Comparison of ENCODE assay signal across 1 cellular context in the genomic region with DNA sequence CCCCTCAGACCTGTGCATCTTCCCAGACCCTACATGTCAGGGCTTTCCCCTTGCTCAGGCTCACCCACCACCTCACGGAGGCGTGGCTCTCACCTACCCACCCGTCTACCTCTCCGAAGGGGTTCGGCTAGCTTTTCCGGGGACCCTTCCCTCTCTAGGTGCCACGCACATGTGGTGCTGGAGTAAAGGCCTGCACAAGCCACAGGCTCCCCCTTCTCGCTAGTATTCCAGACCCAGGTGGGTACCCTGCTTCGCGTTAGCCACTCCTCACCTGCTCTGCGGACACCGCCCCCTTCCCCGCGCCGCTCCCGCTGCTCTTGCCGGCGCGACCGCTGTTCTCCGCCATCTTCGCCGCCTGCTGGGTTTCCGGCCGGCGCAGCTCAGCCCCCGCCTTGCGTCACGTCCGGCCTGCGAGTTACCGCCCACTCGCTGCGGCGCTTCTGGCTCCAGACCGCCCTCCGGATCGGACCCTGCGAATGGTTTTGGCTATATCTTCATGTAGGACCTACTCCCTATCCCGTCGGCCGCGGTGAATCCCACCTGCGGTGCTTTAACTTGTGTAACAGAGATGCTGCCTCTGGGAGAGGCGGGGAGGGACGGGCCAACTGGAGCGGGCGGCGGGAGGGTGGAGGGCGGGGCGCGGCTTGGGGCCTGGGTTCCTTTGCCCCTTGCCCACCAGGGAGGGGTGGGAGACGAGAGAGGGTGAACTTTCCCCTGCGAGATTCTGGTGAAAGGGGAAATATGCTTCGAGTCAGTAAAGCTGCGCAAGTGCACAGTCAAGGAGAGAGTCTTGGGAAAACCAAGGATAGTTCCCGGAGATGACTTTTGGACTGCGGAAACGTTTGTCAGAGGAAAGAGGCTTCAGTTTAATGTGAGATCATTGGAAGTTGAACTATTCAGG.
A peak's percentile ranks its signal among the peaks of the same experiment; 100 is the strongest.
TF ChIP-seq lines count a peak whose summit lies in the region.

A gene with protein sequence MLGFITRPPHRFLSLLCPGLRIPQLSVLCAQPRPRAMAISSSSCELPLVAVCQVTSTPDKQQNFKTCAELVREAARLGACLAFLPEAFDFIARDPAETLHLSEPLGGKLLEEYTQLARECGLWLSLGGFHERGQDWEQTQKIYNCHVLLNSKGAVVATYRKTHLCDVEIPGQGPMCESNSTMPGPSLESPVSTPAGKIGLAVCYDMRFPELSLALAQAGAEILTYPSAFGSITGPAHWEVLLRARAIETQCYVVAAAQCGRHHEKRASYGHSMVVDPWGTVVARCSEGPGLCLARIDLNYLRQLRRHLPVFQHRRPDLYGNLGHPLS (plus strand): TSS at position 425 of the 901 bp plus-strand sequence. CDS start 72 bp downstream, at position 497.
A gene with protein sequence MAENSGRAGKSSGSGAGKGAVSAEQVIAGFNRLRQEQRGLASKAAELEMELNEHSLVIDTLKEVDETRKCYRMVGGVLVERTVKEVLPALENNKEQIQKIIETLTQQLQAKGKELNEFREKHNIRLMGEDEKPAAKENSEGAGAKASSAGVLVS (minus strand): TSS at position 357 of the 901 bp plus-strand sequence. CDS start 11 bp downstream, at position 346.

TF ChIP-seq in K562, 482 proteins besides CTCF, POLR2A, EP300 and RAD21 (continued from another document and continues in another):
- TF ChIP-seq RBM25 (IDR thresholded peaks at IDR 0.05; ENCODE audit: low read depth, low read length, severe bottlenecking): no peak
- TF ChIP-seq CREB1 (IDR thresholded peaks at IDR 0.05): peak; percentile 91
- peak; percentile 94 for TF ChIP-seq CREB1 (CRISPR knock-in tag; IDR thresholded peaks at IDR 0.05)
- peak; percentile 83 for TF ChIP-seq CCNT2 (IDR thresholded peaks at IDR 0.05; ENCODE audit: borderline replicate concordance, extremely low read depth, insufficient read length, low read depth, low read length)
- TF ChIP-seq NR2C1 (IDR thresholded peaks at IDR 0.05): no peak
- TF ChIP-seq NR2C1 (tag; IDR thresholded peaks at IDR 0.05): no peak
- TF ChIP-seq GTF2A2 (tag; IDR thresholded peaks at IDR 0.05): no peak
- TF ChIP-seq ZNF444 (CRISPR knock-in tag; IDR thresholded peaks at IDR 0.05): no peak
- no peak for TF ChIP-seq YBX1 (IDR thresholded peaks at IDR 0.05)
- TF ChIP-seq, protein P1, sequence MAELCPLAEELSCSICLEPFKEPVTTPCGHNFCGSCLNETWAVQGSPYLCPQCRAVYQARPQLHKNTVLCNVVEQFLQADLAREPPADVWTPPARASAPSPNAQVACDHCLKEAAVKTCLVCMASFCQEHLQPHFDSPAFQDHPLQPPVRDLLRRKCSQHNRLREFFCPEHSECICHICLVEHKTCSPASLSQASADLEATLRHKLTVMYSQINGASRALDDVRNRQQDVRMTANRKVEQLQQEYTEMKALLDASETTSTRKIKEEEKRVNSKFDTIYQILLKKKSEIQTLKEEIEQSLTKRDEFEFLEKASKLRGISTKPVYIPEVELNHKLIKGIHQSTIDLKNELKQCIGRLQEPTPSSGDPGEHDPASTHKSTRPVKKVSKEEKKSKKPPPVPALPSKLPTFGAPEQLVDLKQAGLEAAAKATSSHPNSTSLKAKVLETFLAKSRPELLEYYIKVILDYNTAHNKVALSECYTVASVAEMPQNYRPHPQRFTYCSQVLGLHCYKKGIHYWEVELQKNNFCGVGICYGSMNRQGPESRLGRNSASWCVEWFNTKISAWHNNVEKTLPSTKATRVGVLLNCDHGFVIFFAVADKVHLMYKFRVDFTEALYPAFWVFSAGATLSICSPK (IDR thresholded peaks at IDR 0.05; ENCODE audit: borderline replicate concordance): no peak
- TF ChIP-seq, protein P2, sequence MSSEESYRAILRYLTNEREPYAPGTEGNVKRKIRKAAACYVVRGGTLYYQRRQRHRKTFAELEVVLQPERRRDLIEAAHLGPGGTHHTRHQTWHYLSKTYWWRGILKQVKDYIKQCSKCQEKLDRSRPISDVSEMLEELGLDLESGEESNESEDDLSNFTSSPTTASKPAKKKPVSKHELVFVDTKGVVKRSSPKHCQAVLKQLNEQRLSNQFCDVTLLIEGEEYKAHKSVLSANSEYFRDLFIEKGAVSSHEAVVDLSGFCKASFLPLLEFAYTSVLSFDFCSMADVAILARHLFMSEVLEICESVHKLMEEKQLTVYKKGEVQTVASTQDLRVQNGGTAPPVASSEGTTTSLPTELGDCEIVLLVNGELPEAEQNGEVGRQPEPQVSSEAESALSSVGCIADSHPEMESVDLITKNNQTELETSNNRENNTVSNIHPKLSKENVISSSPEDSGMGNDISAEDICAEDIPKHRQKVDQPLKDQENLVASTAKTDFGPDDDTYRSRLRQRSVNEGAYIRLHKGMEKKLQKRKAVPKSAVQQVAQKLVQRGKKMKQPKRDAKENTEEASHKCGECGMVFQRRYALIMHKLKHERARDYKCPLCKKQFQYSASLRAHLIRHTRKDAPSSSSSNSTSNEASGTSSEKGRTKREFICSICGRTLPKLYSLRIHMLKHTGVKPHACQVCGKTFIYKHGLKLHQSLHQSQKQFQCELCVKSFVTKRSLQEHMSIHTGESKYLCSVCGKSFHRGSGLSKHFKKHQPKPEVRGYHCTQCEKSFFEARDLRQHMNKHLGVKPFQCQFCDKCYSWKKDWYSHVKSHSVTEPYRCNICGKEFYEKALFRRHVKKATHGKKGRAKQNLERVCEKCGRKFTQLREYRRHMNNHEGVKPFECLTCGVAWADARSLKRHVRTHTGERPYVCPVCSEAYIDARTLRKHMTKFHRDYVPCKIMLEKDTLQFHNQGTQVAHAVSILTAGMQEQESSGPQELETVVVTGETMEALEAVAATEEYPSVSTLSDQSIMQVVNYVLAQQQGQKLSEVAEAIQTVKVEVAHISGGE (CRISPR knock-in tag; IDR thresholded peaks at IDR 0.05): peak in 1 of 3 experiments; percentile 84; a peak in 3 of 6 replicates
- TF ChIP-seq, protein P3, sequence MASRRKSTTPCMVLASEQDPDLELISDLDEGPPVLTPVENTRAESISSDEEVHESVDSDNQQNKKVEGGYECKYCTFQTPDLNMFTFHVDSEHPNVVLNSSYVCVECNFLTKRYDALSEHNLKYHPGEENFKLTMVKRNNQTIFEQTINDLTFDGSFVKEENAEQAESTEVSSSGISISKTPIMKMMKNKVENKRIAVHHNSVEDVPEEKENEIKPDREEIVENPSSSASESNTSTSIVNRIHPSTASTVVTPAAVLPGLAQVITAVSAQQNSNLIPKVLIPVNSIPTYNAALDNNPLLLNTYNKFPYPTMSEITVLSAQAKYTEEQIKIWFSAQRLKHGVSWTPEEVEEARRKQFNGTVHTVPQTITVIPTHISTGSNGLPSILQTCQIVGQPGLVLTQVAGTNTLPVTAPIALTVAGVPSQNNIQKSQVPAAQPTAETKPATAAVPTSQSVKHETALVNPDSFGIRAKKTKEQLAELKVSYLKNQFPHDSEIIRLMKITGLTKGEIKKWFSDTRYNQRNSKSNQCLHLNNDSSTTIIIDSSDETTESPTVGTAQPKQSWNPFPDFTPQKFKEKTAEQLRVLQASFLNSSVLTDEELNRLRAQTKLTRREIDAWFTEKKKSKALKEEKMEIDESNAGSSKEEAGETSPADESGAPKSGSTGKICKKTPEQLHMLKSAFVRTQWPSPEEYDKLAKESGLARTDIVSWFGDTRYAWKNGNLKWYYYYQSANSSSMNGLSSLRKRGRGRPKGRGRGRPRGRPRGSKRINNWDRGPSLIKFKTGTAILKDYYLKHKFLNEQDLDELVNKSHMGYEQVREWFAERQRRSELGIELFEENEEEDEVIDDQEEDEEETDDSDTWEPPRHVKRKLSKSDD (conservative IDR thresholded peaks at IDR 0.05; ENCODE audit: low read length): 0 out of 2 replicates have a peak, but pooled peaks have one; percentile 61
- no peak; the same call in 1 of the 2 replicates for TF ChIP-seq L3MBTL2 (IDR thresholded peaks at IDR 0.05)
- no peak for TF ChIP-seq FOXA1 (IDR thresholded peaks at IDR 0.05; ENCODE audit: borderline replicate concordance)
- peak; percentile 64; the same call in 1 of the 2 replicates for TF ChIP-seq GTF2F1 (IDR thresholded peaks at IDR 0.05; ENCODE audit: low read depth, low read length)
- no peak for TF ChIP-seq STAT5B (CRISPR knock-in tag; IDR thresholded peaks at IDR 0.05)
- no peak for TF ChIP-seq SREBF2 (CRISPR knock-in tag; IDR thresholded peaks at IDR 0.05)
- TF ChIP-seq, protein P4, sequence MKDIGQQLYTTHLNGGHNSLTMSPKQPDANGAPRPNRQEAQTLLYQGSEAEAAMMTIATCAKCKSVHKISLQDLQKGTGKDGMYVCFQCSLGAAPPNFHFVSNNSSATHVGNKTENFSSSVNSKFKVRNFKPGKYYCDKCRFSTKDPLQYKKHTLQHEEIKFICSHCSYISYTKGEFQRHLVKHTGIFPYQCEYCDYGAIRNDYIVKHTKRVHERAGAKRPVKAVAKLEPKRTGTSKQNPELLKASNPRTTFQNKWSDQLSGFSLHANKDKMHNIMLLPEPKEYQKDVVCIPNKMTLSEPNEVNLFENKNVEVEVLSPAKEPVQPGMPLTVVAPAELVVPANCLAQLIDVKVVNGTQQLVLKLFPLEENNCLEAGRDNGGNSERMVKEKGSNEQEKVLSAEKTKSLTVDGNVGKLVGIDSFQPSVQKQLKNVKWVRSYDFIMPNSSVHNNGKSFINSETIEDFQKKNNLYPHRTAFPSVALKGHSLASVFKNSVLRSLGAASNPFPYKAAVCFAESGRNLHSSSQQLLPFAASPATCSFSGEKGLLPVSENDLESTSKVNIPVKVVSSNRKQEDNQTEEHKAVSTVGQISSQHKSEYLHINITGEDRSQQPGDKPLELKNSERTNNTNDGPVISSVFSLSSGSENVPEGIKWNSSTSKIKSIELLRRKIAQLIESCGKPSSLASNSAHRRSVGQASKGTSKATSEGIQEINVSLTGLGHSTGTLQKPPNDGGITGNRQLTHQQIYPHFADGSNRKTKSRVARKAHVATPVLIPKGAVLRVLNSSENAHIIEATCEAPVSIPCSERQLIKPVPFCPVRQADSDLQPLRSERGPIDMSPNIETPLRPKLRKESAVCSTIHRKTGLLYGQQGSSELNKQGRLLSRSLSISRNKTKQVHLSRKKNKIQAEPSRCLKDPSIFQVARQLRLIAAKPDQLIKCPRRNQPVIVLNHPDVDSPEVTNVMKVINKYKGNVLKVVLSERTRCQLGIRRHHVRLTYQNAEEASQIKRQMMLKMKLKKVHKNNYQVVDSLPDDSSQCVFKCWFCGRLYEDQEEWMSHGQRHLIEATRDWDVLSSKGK (CRISPR knock-in tag; IDR thresholded peaks at IDR 0.05): no peak
- TF ChIP-seq ZNF644 (tag; IDR thresholded peaks at IDR 0.05; ENCODE audit: low read depth): no peak
- TF ChIP-seq ZNF232 (CRISPR knock-in tag; IDR thresholded peaks at IDR 0.05): no peak
- TF ChIP-seq ZNF217 (CRISPR knock-in tag; IDR thresholded peaks at IDR 0.05): no peak
- TF ChIP-seq KDM2B (CRISPR knock-in tag; IDR thresholded peaks at IDR 0.05): no peak
- TF ChIP-seq ZNF224 (CRISPR knock-in tag; IDR thresholded peaks at IDR 0.05): 0 out of 2 replicates have a peak, but pooled peaks have one; percentile 74
- TF ChIP-seq BRCA1 (IDR thresholded peaks at IDR 0.05): no peak
- TF ChIP-seq BRCA1 (CRISPR knock-in tag; IDR thresholded peaks at IDR 0.05): no peak
- TF ChIP-seq TBP (optimal IDR thresholded peaks at IDR 0.05; ENCODE audit: low read depth, low read length): peak; percentile 80
- TF ChIP-seq, protein P5, sequence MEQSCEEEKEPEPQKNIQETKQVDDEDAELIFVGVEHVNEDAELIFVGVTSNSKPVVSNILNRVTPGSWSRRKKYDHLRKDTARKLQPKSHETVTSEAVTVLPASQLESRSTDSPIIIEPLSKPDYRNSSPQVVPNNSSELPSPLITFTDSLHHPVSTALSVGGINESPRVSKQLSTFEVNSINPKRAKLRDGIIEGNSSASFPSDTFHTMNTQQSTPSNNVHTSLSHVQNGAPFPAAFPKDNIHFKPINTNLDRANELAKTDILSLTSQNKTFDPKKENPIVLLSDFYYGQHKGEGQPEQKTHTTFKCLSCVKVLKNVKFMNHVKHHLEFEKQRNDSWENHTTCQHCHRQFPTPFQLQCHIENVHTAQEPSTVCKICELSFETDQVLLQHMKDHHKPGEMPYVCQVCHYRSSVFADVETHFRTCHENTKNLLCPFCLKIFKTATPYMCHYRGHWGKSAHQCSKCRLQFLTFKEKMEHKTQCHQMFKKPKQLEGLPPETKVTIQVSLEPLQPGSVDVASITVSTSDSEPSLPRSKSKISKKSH (CRISPR knock-in tag; IDR thresholded peaks at IDR 0.05): no peak
- TF ChIP-seq ZNF143 (CRISPR knock-in tag; IDR thresholded peaks at IDR 0.05): no peak
- TF ChIP-seq, protein P6, sequence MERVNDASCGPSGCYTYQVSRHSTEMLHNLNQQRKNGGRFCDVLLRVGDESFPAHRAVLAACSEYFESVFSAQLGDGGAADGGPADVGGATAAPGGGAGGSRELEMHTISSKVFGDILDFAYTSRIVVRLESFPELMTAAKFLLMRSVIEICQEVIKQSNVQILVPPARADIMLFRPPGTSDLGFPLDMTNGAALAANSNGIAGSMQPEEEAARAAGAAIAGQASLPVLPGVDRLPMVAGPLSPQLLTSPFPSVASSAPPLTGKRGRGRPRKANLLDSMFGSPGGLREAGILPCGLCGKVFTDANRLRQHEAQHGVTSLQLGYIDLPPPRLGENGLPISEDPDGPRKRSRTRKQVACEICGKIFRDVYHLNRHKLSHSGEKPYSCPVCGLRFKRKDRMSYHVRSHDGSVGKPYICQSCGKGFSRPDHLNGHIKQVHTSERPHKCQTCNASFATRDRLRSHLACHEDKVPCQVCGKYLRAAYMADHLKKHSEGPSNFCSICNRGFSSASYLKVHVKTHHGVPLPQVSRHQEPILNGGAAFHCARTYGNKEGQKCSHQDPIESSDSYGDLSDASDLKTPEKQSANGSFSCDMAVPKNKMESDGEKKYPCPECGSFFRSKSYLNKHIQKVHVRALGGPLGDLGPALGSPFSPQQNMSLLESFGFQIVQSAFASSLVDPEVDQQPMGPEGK (CRISPR knock-in tag; IDR thresholded peaks at IDR 0.05; ENCODE audit: borderline replicate concordance): no peak
- no peak for TF ChIP-seq ZNF274 (IDR thresholded peaks at IDR 0.05; ENCODE audit: borderline replicate concordance, low read depth, low read length)
- peak; percentile 74; the same call in 1 of the 2 replicates for TF ChIP-seq MBD2 (IDR thresholded peaks at IDR 0.05; ENCODE audit: borderline replicate concordance, low read depth)
- no peak for TF ChIP-seq TRIM28 (IDR thresholded peaks at IDR 0.05)
- TF ChIP-seq, protein P7, sequence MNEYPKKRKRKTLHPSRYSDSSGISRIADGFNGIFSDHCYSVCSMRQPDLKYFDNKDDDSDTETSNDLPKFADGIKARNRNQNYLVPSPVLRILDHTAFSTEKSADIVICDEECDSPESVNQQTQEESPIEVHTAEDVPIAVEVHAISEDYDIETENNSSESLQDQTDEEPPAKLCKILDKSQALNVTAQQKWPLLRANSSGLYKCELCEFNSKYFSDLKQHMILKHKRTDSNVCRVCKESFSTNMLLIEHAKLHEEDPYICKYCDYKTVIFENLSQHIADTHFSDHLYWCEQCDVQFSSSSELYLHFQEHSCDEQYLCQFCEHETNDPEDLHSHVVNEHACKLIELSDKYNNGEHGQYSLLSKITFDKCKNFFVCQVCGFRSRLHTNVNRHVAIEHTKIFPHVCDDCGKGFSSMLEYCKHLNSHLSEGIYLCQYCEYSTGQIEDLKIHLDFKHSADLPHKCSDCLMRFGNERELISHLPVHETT (CRISPR knock-in tag; conservative IDR thresholded peaks at IDR 0.05 in 1 of 2, IDR thresholded peaks at IDR 0.05 in 1 of 2): peak in 1 of 2 experiments; percentile 49; a peak in 1 of 4 replicates
